ENCODE assay signal across 18 cellular contexts in the genomic region with DNA sequence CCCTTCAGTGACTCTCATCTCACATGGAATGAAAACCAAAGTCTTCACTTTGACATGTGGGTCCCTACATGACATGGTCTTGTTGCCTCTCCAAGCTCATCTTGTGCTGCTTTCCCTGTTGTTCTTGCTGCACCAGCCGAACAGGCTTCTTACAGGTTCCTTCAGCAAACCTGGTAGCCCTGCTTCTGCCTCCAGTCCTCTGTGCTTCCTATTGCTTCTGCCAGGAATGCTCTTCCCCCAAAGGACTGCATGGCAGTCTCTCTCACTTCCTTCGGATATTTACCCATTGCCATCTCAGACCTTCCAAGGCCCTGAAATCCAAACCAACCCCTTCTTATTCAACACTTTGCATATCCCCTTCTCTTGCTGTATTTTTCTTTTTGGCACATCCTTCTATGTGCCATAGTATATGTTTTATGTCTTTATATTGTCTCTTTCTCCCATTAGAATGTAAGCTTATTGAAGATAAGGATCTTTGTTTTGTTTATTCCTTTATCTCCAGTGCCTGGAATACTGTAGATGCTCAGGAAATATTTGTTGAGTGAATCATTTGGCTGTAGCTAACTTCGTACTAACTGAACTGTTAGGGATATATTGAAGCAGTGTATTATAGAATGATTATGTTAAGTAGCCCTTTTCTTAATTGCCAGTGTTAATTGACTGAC. TPM values are rescaled to one million over a fixed set of nuclear protein-coding genes. Genes with fewer than 3 reads are reported as not detected.
DNase-seq lines count a peak whose midpoint lies in the region; FAIRE-seq and TF ChIP-seq lines count a peak whose summit lies in the region.
"Had no signal": no experiment of that assay in that cellular context is flagged by ENCODE, and none has a peak within 500 bp of the region (broad histone marks: within the 10 kb centered on the region; RNA-seq: fewer than 3 reads in every experiment).

No MANE protein-coding gene starts in this region.

- H3K27me3 Mint-ChIP-seq in astrocyte (ENCODE audit: low read depth, unreplicated experiment), result no peaks in the 10 kb centered on the region
- H3K27me3 Mint-ChIP-seq: activated T-helper 17 cell treated with anti-CD3 and anti-CD28 coated beads, Interleukin-2, amount 50 U/mL, for 72 hours had no signal

- peaks cover 14% of the 10 kb centered on the region for H3K36me3 ChIP-seq in astrocyte (ENCODE audit: insufficient read depth, low read length)
- peaks cover 20% of the 10 kb centered on the region for H3K36me3 ChIP-seq in HAP-1 (replicated peaks)
- H3K36me3 ChIP-seq in thyroid gland, result peaks cover 0 to 9% of the 10 kb centered on the region in 2 donors
- H3K36me3 ChIP-seq: pancreas had no signal

- H3K27ac ChIP-seq in astrocyte (ENCODE audit: low read depth, low read length), result peak overlapping the region; percentile 9
- peak overlapping the region in 1 of 3 donors; percentile 23 for H3K27ac ChIP-seq in thyroid gland
- no peak overlapping the region for H3K27ac ChIP-seq in dorsolateral prefrontal cortex
- H3K27ac ChIP-seq: BLaER1, cardiac muscle cell, pancreas had no signal

- H3K4me3 ChIP-seq in astrocyte (ENCODE audit: insufficient read depth, low read depth, low read length) (no peak overlapping the region), HAP-1 (no peak overlapping the region), thyroid gland (replicated peaks in 1 of 3) (no peak overlapping the region), dorsolateral prefrontal cortex (no peak overlapping the region)
- H3K4me3 ChIP-seq: BLaER1, cardiac muscle cell, pancreas had no signal

- 75 to 89% methylated on average over 3 of the region's 3 CpGs for WGBS in thyroid gland, 2 donors

- H3K4me1 ChIP-seq in astrocyte (ENCODE audit: insufficient read depth, low read length) (peaks cover 9% of the 10 kb centered on the region), HAP-1 (peaks cover 5% of the 10 kb centered on the region), thyroid gland (peaks cover 7 to 12% of the 10 kb centered on the region in 2 donors)
- H3K4me1 ChIP-seq: BLaER1, pancreas had no signal

- H3K36me3 Mint-ChIP-seq in astrocyte (ENCODE audit: low read depth, unreplicated experiment), result peaks cover 27% of the 10 kb centered on the region

- peak overlapping the region; percentile 2 for H3K4me2 ChIP-seq in astrocyte (ENCODE audit: low read length)
- H3K4me2 ChIP-seq: BLaER1 had no signal

- intact Hi-C loops in thyroid gland (cut with DNase I), result no loop called here
- intact Hi-C loops in dorsolateral prefrontal cortex (cut with DNase I), result no loop called here

- H3K9ac ChIP-seq in astrocyte (ENCODE audit: low read length), result no peak overlapping the region
- H3K9ac ChIP-seq: BLaER1 had no signal

- H3K4me3 Mint-ChIP-seq in astrocyte (ENCODE audit: unreplicated experiment), result peak overlapping the region; percentile 25
- H3K4me3 Mint-ChIP-seq: activated T-helper 17 cell treated with anti-CD3 and anti-CD28 coated beads, Interleukin-2, amount 50 U/mL, for 72 hours had no signal

- peaks cover 23% of the 10 kb centered on the region for H3K4me1 Mint-ChIP-seq in astrocyte (ENCODE audit: low read depth, unreplicated experiment)
- H3K4me1 Mint-ChIP-seq: activated T-helper 17 cell treated with anti-CD3 and anti-CD28 coated beads, Interleukin-2, amount 50 U/mL, for 72 hours had no signal

- TF ChIP-seq POLR2A in thyroid gland (IDR thresholded peaks at IDR 0.05), result no peak

- no peak overlapping the region for H2AFZ ChIP-seq in astrocyte (ENCODE audit: low read depth, low read length)

- peaks cover 3% of the 10 kb centered on the region for H3K9me3 Mint-ChIP-seq in astrocyte (ENCODE audit: unreplicated experiment)
- H3K9me3 Mint-ChIP-seq: activated T-helper 17 cell treated with anti-CD3 and anti-CD28 coated beads, Interleukin-2, amount 50 U/mL, for 72 hours had no signal

- TF ChIP-seq CTCF in astrocyte (IDR thresholded peaks at IDR 0.05; ENCODE audit: insufficient read depth, low read depth, low read length) (no peak), thyroid gland (IDR thresholded peaks at IDR 0.05) (no peak), dorsolateral prefrontal cortex (IDR thresholded peaks at IDR 0.05 in 54 of 56, conservative IDR thresholded peaks at IDR 0.05 in 2 of 56; ENCODE audit: low read depth in 1 of 56, partially characterized antibody in 56 of 56) (no peak)

- H3K79me2 ChIP-seq in astrocyte (ENCODE audit: insufficient read depth, low read length), result no peaks in the 10 kb centered on the region

- H3K27me3 ChIP-seq in astrocyte (ENCODE audit: insufficient read depth, low read length) (no peaks in the 10 kb centered on the region), HAP-1 (ENCODE audit: low read depth) (no peaks in the 10 kb centered on the region), thyroid gland (no peaks in the 10 kb centered on the region), dorsolateral prefrontal cortex (no peaks in the 10 kb centered on the region)
- H3K27me3 ChIP-seq: BLaER1, cardiac muscle cell, pancreas had no signal

- H4K20me1 ChIP-seq in astrocyte (ENCODE audit: insufficient read depth, low read length), result no peaks in the 10 kb centered on the region

- peak overlapping the region; percentile 88 for H3K27ac Mint-ChIP-seq in astrocyte (ENCODE audit: unreplicated experiment)
- H3K27ac Mint-ChIP-seq: activated T-helper 17 cell treated with anti-CD3 and anti-CD28 coated beads, Interleukin-2, amount 50 U/mL, for 72 hours had no signal

- in situ Hi-C loops in HAP-1 (cut with MboI; ENCODE audit: low sequenced_read_pairs), result no loop called here

- FAIRE-seq in HTR-8/SVneo (lab: Jason Lieb, UNC) (no peak), astrocyte (lab: Jason Lieb, UNC) (peak; percentile 54)

- peak; percentile 25 for DNase-seq in AG08395 (ENCODE audit: low spot score)
- DNase-seq in HTR-8/SVneo (ENCODE audit: insufficient read length, low spot score), result peak; percentile 46
- DNase-seq in astrocyte (ENCODE audit: low read depth), result peak; percentile 74
- peak; percentile 35 to 78 for DNase-seq in lung microvascular endothelial cell (ENCODE audit: low read depth in 2 of 2)
- DNase-seq in hippocampal formation (lab: John Stamatoyannopoulos, UW), result no peak
- no peak for DNase-seq in HAP-1 (ENCODE audit: low spot score in 2 of 2)
- no peak for DNase-seq in thyroid gland
- no peak for DNase-seq in dorsolateral prefrontal cortex
- DNase-seq: mammary epithelial cell, MV-4-11, NCI-H2171 treated with DMSO at 0.1 percent for 48 hours, pancreas, T-helper 2 cell had no signal

- no peaks in the 10 kb centered on the region for H3K9me3 ChIP-seq in astrocyte (ENCODE audit: insufficient read depth, low read depth, low read length)
- no peaks in the 10 kb centered on the region for H3K9me3 ChIP-seq in HAP-1
- no peaks in the 10 kb centered on the region for H3K9me3 ChIP-seq in thyroid gland
- H3K9me3 ChIP-seq: BLaER1, pancreas had no signal

RNA-seq across cellular contexts. Expression of a gene that starts 57.9 kb away (rescaled TPM):
- total RNA-seq in astrocyte (0.07 and 0.18 TPM in 2 replicates), lung microvascular endothelial cell (not detected in 2 replicates), thyroid gland (not detected), dorsolateral prefrontal cortex (1 to 10 TPM in 20 of 120 experiments, under 1 TPM in 80, not detected in 20; 0.10 to 3.2 (median 0.46) TPM)
- total RNA-seq: activated T-helper 17 cell treated with anti-CD3 and anti-CD28 coated beads, Interleukin-2, amount 50 U/mL, for 72 hours; cardiac muscle cell; G401; mammary epithelial cell; ureter had no signal

Comparison
In these comparisons a context has a peak if more than half of its experiments do, and no peak if none do; other contexts are left out.
1. DNase-seq: peak in AG08395 (single experiment), HTR-8/SVneo (single experiment), astrocyte (single experiment) and lung microvascular endothelial cell (2 of 2); none in hippocampal formation (0 of 2), HAP-1 (0 of 2), thyroid gland (0 of 2) and dorsolateral prefrontal cortex (0 of 10).